In the genomic region with DNA sequence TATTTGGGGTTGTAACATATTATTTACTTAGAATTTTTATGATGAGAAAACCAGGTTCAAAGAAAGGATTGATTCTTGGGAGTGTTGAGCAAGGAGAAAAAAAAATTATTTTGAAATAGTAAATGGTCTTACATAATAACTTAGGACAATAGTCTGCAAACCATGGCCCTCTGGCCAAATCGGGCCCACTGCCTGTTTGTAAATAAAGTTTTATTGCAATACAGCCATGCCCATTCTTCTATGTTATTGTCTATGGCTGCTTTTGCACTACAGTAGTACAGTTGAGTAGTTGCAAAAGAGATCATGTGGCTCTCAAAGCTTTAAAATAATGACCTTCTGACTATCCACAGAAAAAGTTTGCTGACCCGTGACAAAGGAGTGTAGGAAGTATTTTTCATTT, we compare ENCODE assay signal across 14 cellular contexts.
"Had no signal": no experiment of that assay in that cellular context is flagged by ENCODE, and none has a peak within 500 bp of the region (broad histone marks: within the 10 kb centered on the region; RNA-seq: fewer than 3 reads in every experiment).

No MANE protein-coding gene starts in this region.

- H3K27me3 ChIP-seq: heart left ventricle, neutrophil, spleen, suprapubic skin, thyroid gland had no signal

- H3K9me3 Mint-ChIP-seq: effector memory CD8-positive, alpha-beta T cell; naive thymus-derived CD8-positive, alpha-beta T cell had no signal

- H3K4me3 Mint-ChIP-seq: effector memory CD8-positive, alpha-beta T cell; naive thymus-derived CD8-positive, alpha-beta T cell had no signal

- H3K27ac ChIP-seq: heart left ventricle, neutrophil, spleen, suprapubic skin, thyroid gland had no signal

- DNase-seq: effector memory CD8-positive, alpha-beta T cell; heart left ventricle; left colon; mucosa of descending colon; naive thymus-derived CD8-positive, alpha-beta T cell; spleen; stimulated activated CD4-positive, alpha-beta T cell treated with anti-CD3 and anti-CD28 coated beads, Interleukin-15, amount 100 ng/mL, for 24 hours; stimulated activated CD4-positive, alpha-beta T cell treated with anti-CD3 and anti-CD28 coated beads, Interleukin-1b, Interleukin-23, amount 100 ng/mL, for 48 hours; stimulated activated CD4-positive, alpha-beta T cell treated with anti-CD3 and anti-CD28 coated beads, Interleukin-4, amount 100 ng/mL, for 4 hours; stimulated activated naive CD8-positive, alpha-beta T cell treated with anti-CD3 and anti-CD28 coated beads, Interleukin-15, Interleukin-2, amounts not matched to agents 100 U/mL and 50 U/mL, for 24 hours; thyroid gland had no signal

- H3K4me3 ChIP-seq: heart left ventricle, mucosa of descending colon, spleen, suprapubic skin, thyroid gland had no signal

- H3K4me1 ChIP-seq: spleen, suprapubic skin, thyroid gland had no signal

- H3K27me3 Mint-ChIP-seq: effector memory CD8-positive, alpha-beta T cell; naive thymus-derived CD8-positive, alpha-beta T cell had no signal

- H3K9me3 ChIP-seq: heart left ventricle, mucosa of descending colon, neutrophil, spleen, suprapubic skin, thyroid gland had no signal

- ATAC-seq: effector memory CD8-positive, alpha-beta T cell; heart left ventricle; left colon; mucosa of descending colon; naive thymus-derived CD8-positive, alpha-beta T cell; sciatic nerve; stimulated activated naive CD8-positive, alpha-beta T cell treated with anti-CD3 and anti-CD28 coated beads, Interleukin-15, Interleukin-2, amounts not matched to agents 100 U/mL and 50 U/mL, for 24 hours had no signal

- H3K4me1 Mint-ChIP-seq: naive thymus-derived CD8-positive, alpha-beta T cell had no signal
